In genomic region chr14:35742448-35742847, GRCh38 we compare ENCODE assay signal across 24 cellular contexts.
DNase-seq lines count a peak whose midpoint lies in the region; ATAC-seq and TF ChIP-seq lines count a peak whose summit lies in the region.
"Had no signal": no experiment of that assay in that cellular context is flagged by ENCODE, and none has a peak within 500 bp of the region (broad histone marks: within the 10 kb centered on the region; RNA-seq: fewer than 3 reads in every experiment).

No MANE protein-coding gene starts in this region.

- no peaks in the 10 kb centered on the region for H3K9me3 Mint-ChIP-seq in activated CD8-positive, alpha-beta memory T cell treated with anti-CD3 and anti-CD28 coated beads, Interleukin-2, amount 10 ng/mL, durations not matched to agents 7 days and 5 days (ENCODE audit: low read depth)
- H3K9me3 Mint-ChIP-seq in stimulated activated naive CD8-positive, alpha-beta T cell treated with anti-CD3 and anti-CD28 coated beads, Interleukin-15, Interleukin-2, amounts not matched to agents 100 ng/mL and 50 ng/mL, for 24 hours, result no peaks in the 10 kb centered on the region
- H3K9me3 Mint-ChIP-seq in activated naive CD8-positive, alpha-beta T cell treated with anti-CD3 and anti-CD28 coated beads, Interleukin-2, amount 10 ng/mL, durations not matched to agents 7 days and 5 days, result no peaks in the 10 kb centered on the region
- H3K9me3 Mint-ChIP-seq: CD4-positive, CD25-positive, alpha-beta regulatory T cell had no signal

- no peak for DNase-seq in activated CD8-positive, alpha-beta memory T cell treated with anti-CD3 and anti-CD28 coated beads, Interleukin-2, amount 10 ng/mL, durations not matched to agents 7 days and 5 days
- no peak for DNase-seq in activated CD8-positive, alpha-beta memory T cell treated with anti-CD3 and anti-CD28 coated beads, Interleukin-2, amount 50 U/mL, for 48 hours
- DNase-seq in stimulated activated naive CD8-positive, alpha-beta T cell treated with anti-CD3 and anti-CD28 coated beads, Interleukin-15, Interleukin-2, amounts not matched to agents 100 U/mL and 50 U/mL, for 24 hours, result no peak
- no peak for DNase-seq in activated naive CD8-positive, alpha-beta T cell treated with anti-CD3 and anti-CD28 coated beads, Interleukin-2, amount 10 ng/mL, durations not matched to agents 7 days and 5 days
- DNase-seq in osteoblast (ENCODE audit: insufficient read length, low spot score, missing footprints), result no peak
- DNase-seq: DMS153, DND-41, Kasumi-1, NCI-H1092 treated with DMSO at 0.1 percent for 48 hours, NCI-H1436, NCI-H187, NCI-H2081 treated with DMSO at 0.1 percent for 48 hours, NCI-H2171, NCI-H226, NCI-H510A, NCI-H69, SHP77 had no signal

- H3K27ac ChIP-seq in osteoblast (ENCODE audit: low read depth, low read length), result no peak overlapping the region
- H3K27ac ChIP-seq: BLaER1, RWPE1 had no signal

- peaks cover 17% of the 10 kb centered on the region for H3K36me3 Mint-ChIP-seq in activated CD8-positive, alpha-beta memory T cell treated with anti-CD3 and anti-CD28 coated beads, Interleukin-2, amount 10 ng/mL, durations not matched to agents 7 days and 5 days
- H3K36me3 Mint-ChIP-seq in stimulated activated naive CD8-positive, alpha-beta T cell treated with anti-CD3 and anti-CD28 coated beads, Interleukin-15, Interleukin-2, amounts not matched to agents 100 ng/mL and 50 ng/mL, for 24 hours (ENCODE audit: low read depth), result peaks cover 17% of the 10 kb centered on the region
- H3K36me3 Mint-ChIP-seq in activated naive CD8-positive, alpha-beta T cell treated with anti-CD3 and anti-CD28 coated beads, Interleukin-2, amount 10 ng/mL, durations not matched to agents 7 days and 5 days, result peaks cover 30% of the 10 kb centered on the region

- H3K27ac Mint-ChIP-seq in activated CD8-positive, alpha-beta memory T cell treated with anti-CD3 and anti-CD28 coated beads, Interleukin-2, amount 10 ng/mL, durations not matched to agents 7 days and 5 days, result peak overlapping the region; percentile 7
- H3K27ac Mint-ChIP-seq in stimulated activated naive CD8-positive, alpha-beta T cell treated with anti-CD3 and anti-CD28 coated beads, Interleukin-15, Interleukin-2, amounts not matched to agents 100 ng/mL and 50 ng/mL, for 24 hours, result peak overlapping the region; percentile 50
- H3K27ac Mint-ChIP-seq in activated naive CD8-positive, alpha-beta T cell treated with anti-CD3 and anti-CD28 coated beads, Interleukin-2, amount 10 ng/mL, durations not matched to agents 7 days and 5 days, result no peak overlapping the region
- H3K27ac Mint-ChIP-seq: CD4-positive, CD25-positive, alpha-beta regulatory T cell had no signal

- no peaks in the 10 kb centered on the region for H3K79me2 ChIP-seq in osteoblast (ENCODE audit: insufficient read depth, low read length)

- CTCF ChIA-PET in activated CD8-positive, alpha-beta memory T cell treated with anti-CD3 and anti-CD28 coated beads, Interleukin-2, amount 10 ng/mL, durations not matched to agents 7 days and 5 days (lab: Charles Lee), result interaction anchor here (1.1 kb wide), 1 partner anchor 326 kb away, joined by 3 read pairs; no protein-coding TSS in a partner anchor

- POLR2A ChIA-PET in activated naive CD8-positive, alpha-beta T cell treated with anti-CD3 and anti-CD28 coated beads, Interleukin-2, amount 10 ng/mL, durations not matched to agents 7 days and 5 days (lab: Charles Lee), result no interaction called here

- TF ChIP-seq CTCF in osteoblast (IDR thresholded peaks at IDR 0.05; ENCODE audit: extremely low read depth, low read depth, low read length), result no peak

- peaks cover 16% of the 10 kb centered on the region for H3K4me1 Mint-ChIP-seq in activated CD8-positive, alpha-beta memory T cell treated with anti-CD3 and anti-CD28 coated beads, Interleukin-2, amount 10 ng/mL, durations not matched to agents 7 days and 5 days
- H3K4me1 Mint-ChIP-seq in stimulated activated naive CD8-positive, alpha-beta T cell treated with anti-CD3 and anti-CD28 coated beads, Interleukin-15, Interleukin-2, amounts not matched to agents 100 ng/mL and 50 ng/mL, for 24 hours (ENCODE audit: low read depth), result peaks cover 19% of the 10 kb centered on the region
- H3K4me1 Mint-ChIP-seq in activated naive CD8-positive, alpha-beta T cell treated with anti-CD3 and anti-CD28 coated beads, Interleukin-2, amount 10 ng/mL, durations not matched to agents 7 days and 5 days, result peaks cover 22% of the 10 kb centered on the region

- no peak overlapping the region for H2AFZ ChIP-seq in osteoblast (ENCODE audit: low read length)

- ATAC-seq in activated CD8-positive, alpha-beta memory T cell treated with anti-CD3 and anti-CD28 coated beads, Interleukin-2, amount 10 ng/mL, durations not matched to agents 7 days and 5 days, result peak; percentile 40
- ATAC-seq in stimulated activated naive CD8-positive, alpha-beta T cell treated with anti-CD3 and anti-CD28 coated beads, Interleukin-15, Interleukin-2, amounts not matched to agents 100 U/mL and 50 U/mL, for 24 hours, result no peak
- no peak for ATAC-seq in activated naive CD8-positive, alpha-beta T cell treated with anti-CD3 and anti-CD28 coated beads, Interleukin-2, amount 10 ng/mL, durations not matched to agents 7 days and 5 days (ENCODE audit: low read depth)
- ATAC-seq in GM18861 (IDR thresholded peaks at IDR 0.05; ENCODE audit: unreplicated experiment), result no peak
- ATAC-seq: K562, Panc1 had no signal

- peaks cover 3% of the 10 kb centered on the region for H3K36me3 ChIP-seq in osteoblast (ENCODE audit: insufficient read depth, low read length)
- H3K36me3 ChIP-seq: BLaER1 had no signal

- H3K27me3 ChIP-seq in osteoblast (ENCODE audit: insufficient read depth, low read length), result no peaks in the 10 kb centered on the region
- H3K27me3 ChIP-seq: BLaER1 had no signal

- no peaks in the 10 kb centered on the region for H3K9me3 ChIP-seq in osteoblast (ENCODE audit: low read depth, low read length)
- H3K9me3 ChIP-seq: BLaER1 had no signal

- no peak overlapping the region for H3K4me2 ChIP-seq in osteoblast (ENCODE audit: insufficient read depth, low read length)
- H3K4me2 ChIP-seq: BLaER1 had no signal

- H3K27me3 Mint-ChIP-seq in activated CD8-positive, alpha-beta memory T cell treated with anti-CD3 and anti-CD28 coated beads, Interleukin-2, amount 10 ng/mL, durations not matched to agents 7 days and 5 days, result no peaks in the 10 kb centered on the region
- H3K27me3 Mint-ChIP-seq in stimulated activated naive CD8-positive, alpha-beta T cell treated with anti-CD3 and anti-CD28 coated beads, Interleukin-15, Interleukin-2, amounts not matched to agents 100 ng/mL and 50 ng/mL, for 24 hours, result no peaks in the 10 kb centered on the region
- H3K27me3 Mint-ChIP-seq in activated naive CD8-positive, alpha-beta T cell treated with anti-CD3 and anti-CD28 coated beads, Interleukin-2, amount 10 ng/mL, durations not matched to agents 7 days and 5 days, result no peaks in the 10 kb centered on the region
- H3K27me3 Mint-ChIP-seq: CD4-positive, CD25-positive, alpha-beta regulatory T cell had no signal

- no peaks in the 10 kb centered on the region for H4K20me1 ChIP-seq in osteoblast (ENCODE audit: insufficient read depth, low read length)
- H4K20me1 ChIP-seq: BLaER1 had no signal

- no peak overlapping the region for H3K4me3 ChIP-seq in osteoblast (ENCODE audit: insufficient read depth, low read length)
- H3K4me3 ChIP-seq: BLaER1, K562 had no signal

- H3K4me3 Mint-ChIP-seq in activated CD8-positive, alpha-beta memory T cell treated with anti-CD3 and anti-CD28 coated beads, Interleukin-2, amount 10 ng/mL, durations not matched to agents 7 days and 5 days, result no peak overlapping the region
- no peak overlapping the region for H3K4me3 Mint-ChIP-seq in stimulated activated naive CD8-positive, alpha-beta T cell treated with anti-CD3 and anti-CD28 coated beads, Interleukin-15, Interleukin-2, amounts not matched to agents 100 ng/mL and 50 ng/mL, for 24 hours
- peak overlapping the region; percentile 44 for H3K4me3 Mint-ChIP-seq in activated naive CD8-positive, alpha-beta T cell treated with anti-CD3 and anti-CD28 coated beads, Interleukin-2, amount 10 ng/mL, durations not matched to agents 7 days and 5 days
- H3K4me3 Mint-ChIP-seq: CD4-positive, CD25-positive, alpha-beta regulatory T cell had no signal

- H3K4me1 ChIP-seq in osteoblast (ENCODE audit: insufficient read depth, low read length), result no peaks in the 10 kb centered on the region
- H3K4me1 ChIP-seq: BLaER1 had no signal
